In genomic region chr5:151115272-151115905, GRCh38 we compare ENCODE assay signal across 8 cellular contexts. TPM values are rescaled to one million over a fixed set of nuclear protein-coding genes. Genes with fewer than 3 reads are reported as not detected.
A peak's percentile ranks its signal among the peaks of the same experiment; 100 is the strongest.
DNase-seq lines count a peak whose midpoint lies in the region; ATAC-seq, FAIRE-seq and TF ChIP-seq lines count a peak whose summit lies in the region.

No MANE protein-coding gene starts in this region.

- peak; percentile 65 to 90 (median 87) for TF ChIP-seq CTCF in pancreas (IDR thresholded peaks at IDR 0.05)
- peak; percentile 95 to 97 (median 96) for TF ChIP-seq CTCF in transverse colon (IDR thresholded peaks at IDR 0.05)

- H3K27me3 ChIP-seq in pancreas (no peaks in the 10 kb centered on the region), transverse colon (no peaks in the 10 kb centered on the region)

- intact Hi-C loops in pancreas (cut with DNase I) (loop anchor here in 2 of 3 donors (5.0 to 10.0 kb wide), 2 partner anchors 51 to 63 kb away; no protein-coding TSS in a partner anchor), transverse colon (cut with DNase I; ENCODE audit: low total_unique reads) (loop anchor here (2.0 kb wide), 1 partner anchor 65 kb away; no protein-coding TSS in a partner anchor)

- TF ChIP-seq EP300 in transverse colon (IDR thresholded peaks at IDR 0.05; ENCODE audit: low read depth) = no peak

- in situ Hi-C loops in transverse colon (cut with MboI; ENCODE audit: low pct_ligation_motif_present in 1 of 4, low pct_unique_long_range_greater_than_20kb in 1 of 4, low sequenced_read_pairs in 3 of 4) = loop anchor here (5.0 to 10.0 kb wide), 2 partner anchors 61 to 63 kb away; no protein-coding TSS in a partner anchor

- WGBS in pancreas, 2 donors = 2% methylated on average over 7 of the region's 7 CpGs
- 4% methylated on average over 7 of the region's 7 CpGs; no CpG with 5 or more reads in 1 of the 2 donors for WGBS in transverse colon (ENCODE audit: low coverage in 1 of 2), 2 donors

- FAIRE-seq in pancreas (lab: Jason Lieb, UNC) = no peak

- H3K36me3 ChIP-seq in pancreas (no peaks in the 10 kb centered on the region), transverse colon (peaks cover 0 to 4% (median 0%) of the 10 kb centered on the region in 4 donors)

- no peak overlapping the region for H3K4me3 Mint-ChIP-seq in IgD-negative memory B cell

- TF ChIP-seq POLR2A in transverse colon (IDR thresholded peaks at IDR 0.05) = no peak

- H3K4me3 ChIP-seq in pancreas (no peak overlapping the region), transverse colon (no peak overlapping the region)

- no peaks in the 10 kb centered on the region for H3K27me3 Mint-ChIP-seq in IgD-negative memory B cell

- ATAC-seq in pancreas = peak; percentile 81 to 97 (median 94)

- H3K27ac ChIP-seq in pancreas = no peak overlapping the region
- H3K27ac ChIP-seq in transverse colon = peak overlapping the region in 1 of 4 donors; percentile 17

- peak overlapping the region; percentile 15 to 59 (median 53) for H3K27ac Mint-ChIP-seq in IgD-negative memory B cell

- H3K4me1 ChIP-seq in pancreas (peaks cover 0 to 3% (median 0%) of the 10 kb centered on the region in 3 donors), transverse colon (peaks cover 0 to 17% (median 2%) of the 10 kb centered on the region in 4 donors)

- no peaks in the 10 kb centered on the region for H3K9me3 Mint-ChIP-seq in IgD-negative memory B cell

- DNase-seq in NCI-H446 (lab: John Stamatoyannopoulos, UW) (peak; percentile 5 to 47), NCI-H446 treated with DMSO at 0.1 percent for 48 hours (lab: John Stamatoyannopoulos, UW) (no peak), SK-N-DZ (ENCODE audit: low spot score) (peak; percentile 53), globus pallidus (ENCODE audit: low spot score) (peak; percentile 53), pancreas (peak; percentile 58 to 89 (median 80)), transverse colon (peak; percentile 84)
- peak; percentile 57 for DNase-seq in activated gamma-delta T cell treated with anti-CD3 and anti-CD28 coated beads, Interleukin-2, amount 50 U/mL, for 16 hours (ENCODE audit: low read depth)

- no peaks in the 10 kb centered on the region for H3K9me3 ChIP-seq in pancreas
- H3K9me3 ChIP-seq in transverse colon = no peaks in the 10 kb centered on the region

- H3K36me3 Mint-ChIP-seq in IgD-negative memory B cell = peaks cover 2% of the 10 kb centered on the region

- H3K4me1 Mint-ChIP-seq in IgD-negative memory B cell = peaks cover 5 to 21% (median 16%) of the 10 kb centered on the region in 3 donors

RNA-seq across cellular contexts. Expression of gene TNIP1, which starts 34.6 kb away (rescaled TPM):
- 78.3 TPM for polyA plus RNA-seq in IgD-negative memory B cell
- polyA plus RNA-seq in SK-N-DZ (2014; cell fraction: cytosol; rRNA removed) = 28.2 and 39.3 TPM in 2 replicates
- 16.4 and 27.8 TPM in 2 replicates for polyA plus RNA-seq in SK-N-DZ (2014; cell fraction: nucleus; rRNA removed)
- 100 to 1,000 TPM in 1 of 6 donors, 10 to 100 TPM in 5; 66.3 to 118 (median 71.0) TPM for total RNA-seq in pancreas
- 10 to 100 TPM; 36.4 to 54.7 TPM for polyA plus RNA-seq in pancreas
- total RNA-seq in transverse colon = 100 to 1,000 TPM in 3 of 4 donors, 10 to 100 TPM in 1; 63.9 to 296 (median 223) TPM

RNA-seq across cellular contexts. Expression of gene ANXA6, which starts 42.2 kb away (rescaled TPM):
- polyA plus RNA-seq in IgD-negative memory B cell = 298 TPM
- 82.5 and 86.8 TPM in 2 replicates for polyA plus RNA-seq in SK-N-DZ (2014; cell fraction: cytosol; rRNA removed)
- 62.4 and 66.7 TPM in 2 replicates for polyA plus RNA-seq in SK-N-DZ (2014; cell fraction: nucleus; rRNA removed)
- total RNA-seq in pancreas = 10 to 100 TPM; 39.6 to 70.8 (median 48.7) TPM
- polyA plus RNA-seq in pancreas = 10 to 100 TPM; 37.0 to 64.2 TPM
- total RNA-seq in transverse colon = 10 to 100 TPM; 19.1 to 79.0 (median 55.3) TPM
